Comparison of ENCODE assay signal across 8 cellular contexts in genomic region chr19:53538378-53539109, GRCh38. TPM values are rescaled to one million over a fixed set of nuclear protein-coding genes. Genes with fewer than 3 reads are reported as not detected.
A peak's percentile ranks its signal among the peaks of the same experiment; 100 is the strongest.
DNase-seq lines count a peak whose midpoint lies in the region; ATAC-seq and TF ChIP-seq lines count a peak whose summit lies in the region.

No MANE protein-coding gene starts in this region.

- H3K27me3 ChIP-seq in mesendoderm (ENCODE audit: insufficient read depth, low read length, poor library complexity): no peaks in the 10 kb centered on the region
- no peaks in the 10 kb centered on the region for H3K27me3 ChIP-seq in vagina

- H3K9me3 ChIP-seq in vagina: no peaks in the 10 kb centered on the region

- no peaks in the 10 kb centered on the region for H3K79me2 ChIP-seq in mesendoderm (ENCODE audit: control insufficient read depth, insufficient read depth, low read length)

- WGBS in mesendoderm (ENCODE audit: extremely low coverage, insufficient coverage, low lambda C conversion rate): no CpG with 5 or more reads among the region's 36 CpGs

- peak overlapping the region; percentile 84 for H3K9ac ChIP-seq in mesendoderm (ENCODE audit: low read length)

- TF ChIP-seq CTCF in vagina (IDR thresholded peaks at IDR 0.05): no peak

- peak overlapping the region; percentile 32 for H3K4me2 ChIP-seq in mesendoderm (ENCODE audit: low read length)

- H3K27ac ChIP-seq in mesendoderm (ENCODE audit: low read depth, low read length): no peak overlapping the region
- H3K27ac ChIP-seq in vagina: peak overlapping the region; percentile 81

- DNase-seq in Jurkat, Clone E6-1 (ENCODE audit: low read depth, low spot score): no peak
- peak; percentile 18 for DNase-seq in cerebellar cortex (ENCODE audit: low spot score)
- DNase-seq in mesendoderm: peak; percentile 22
- no peak for DNase-seq in vagina (ENCODE audit: extremely low spot score in 2 of 2)
- DNase-seq in NCI-H2227 treated with DMSO at 0.1 percent for 48 hours (lab: John Stamatoyannopoulos, UW): no peak
- no peak for DNase-seq in activated effector memory CD4-positive, alpha-beta T cell treated with anti-CD3 and anti-CD28 coated beads, Interleukin-2, amount 50 U/mL, for 16 hours

- H4K8ac ChIP-seq in mesendoderm (ENCODE audit: low read depth, low read length): no peak overlapping the region

- H3K4me3 ChIP-seq in Jurkat, Clone E6-1 (ENCODE audit: low read length): peak overlapping the region; percentile 65
- H3K4me3 ChIP-seq in mesendoderm (ENCODE audit: low read length) (peak overlapping the region; percentile 72), vagina (peak overlapping the region; percentile 67 to 68)

- no peaks in the 10 kb centered on the region for H3K4me1 ChIP-seq in mesendoderm (ENCODE audit: control insufficient read depth, low read depth, low read length)
- peaks cover 8% of the 10 kb centered on the region for H3K4me1 ChIP-seq in vagina

- no peak for TF ChIP-seq POLR2A in vagina (IDR thresholded peaks at IDR 0.05)

- no peak overlapping the region for H4K5ac ChIP-seq in mesendoderm (ENCODE audit: low read length)

- H2BK120ac ChIP-seq in mesendoderm (ENCODE audit: low read depth, low read length): no peak overlapping the region

- intact Hi-C loops in vagina (cut with DNase I): no loop called here

- no peak overlapping the region for H2BK5ac ChIP-seq in mesendoderm (ENCODE audit: low read length)

- ATAC-seq in GM21390 (IDR thresholded peaks at IDR 0.05; ENCODE audit: unreplicated experiment) (peak; percentile 9), GM21619 (IDR thresholded peaks at IDR 0.05; ENCODE audit: unreplicated experiment) (no peak)

- H3K36me3 ChIP-seq in mesendoderm (ENCODE audit: control insufficient read depth, insufficient read depth, low read length) (peaks cover 6% of the 10 kb centered on the region), vagina (peaks cover 0 to 4% of the 10 kb centered on the region in 2 donors)

- H3K18ac ChIP-seq in mesendoderm (ENCODE audit: low read length): no peak overlapping the region

- H3K79me1 ChIP-seq in mesendoderm (ENCODE audit: low read length): no peaks in the 10 kb centered on the region

- H3K4ac ChIP-seq in mesendoderm (ENCODE audit: low read depth, low read length): no peak overlapping the region

- H3K56ac ChIP-seq in mesendoderm (ENCODE audit: low read length): peak overlapping the region; percentile 96

- no peak overlapping the region for H3K23ac ChIP-seq in mesendoderm (ENCODE audit: low read length)

- H2AK5ac ChIP-seq in mesendoderm (ENCODE audit: low read length): no peak overlapping the region

- no peak overlapping the region for H2BK15ac ChIP-seq in mesendoderm (replicated peaks; ENCODE audit: low read depth)

RNA-seq across cellular contexts. Expression of gene ZNF331, which starts 0.6 kb away (rescaled TPM):
- polyA plus RNA-seq in Jurkat, Clone E6-1 (2012; ENCODE audit: insufficient read depth, insufficient read length): 6.0 TPM
- 17.7 TPM for polyA plus RNA-seq in mesendoderm (2013, experiment 1 of 2)
- 17.0 TPM for polyA plus RNA-seq in mesendoderm (2013, experiment 2 of 2)
- 72.7 TPM for total RNA-seq in vagina

Comparison
In these comparisons a context has a peak if more than half of its experiments do, and no peak if none do; other contexts are left out.
1. DNase-seq: peak in cerebellar cortex (single experiment) and mesendoderm (single experiment); none in Jurkat, Clone E6-1 (single experiment), vagina (0 of 2), NCI-H2227 treated with DMSO at 0.1 percent for 48 hours (single experiment) and activated effector memory CD4-positive, alpha-beta T cell treated with anti-CD3 and anti-CD28 coated beads, Interleukin-2, amount 50 U/mL, for 16 hours (single experiment).
2. Peak in every context shown above with its lines, with median percentiles within 50 percentile points of each other: H3K4me3 ChIP-seq.